In genomic region chr5:163861670-163862069, GRCh38 we compare ENCODE assay signal across 22 cellular contexts.
"Had no signal": no experiment of that assay in that cellular context is flagged by ENCODE, and none has a peak within 500 bp of the region (broad histone marks: within the 10 kb centered on the region; RNA-seq: fewer than 3 reads in every experiment).

No MANE protein-coding gene starts in this region.

- FAIRE-seq: colon, keratinocyte had no signal

- H3K9me3 ChIP-seq: ascending aorta, esophagus squamous epithelium, ovary, prostate gland had no signal

- H3K4me3 ChIP-seq: ascending aorta, esophagus squamous epithelium, heart right ventricle, lower lobe of right lung, ovary, prostate gland, right atrium auricular region, upper lobe of left lung had no signal

- H3K27me3 ChIP-seq: ascending aorta, brain microvascular endothelial cell, esophagus squamous epithelium, ovary, right atrium auricular region, upper lobe of left lung had no signal

- H3K27ac ChIP-seq: ascending aorta, brain microvascular endothelial cell, esophagus squamous epithelium, heart right ventricle, lower lobe of right lung, ovary, prostate gland, right atrium auricular region, upper lobe of left lung had no signal

- H3K36me3 ChIP-seq: ascending aorta, brain microvascular endothelial cell, esophagus squamous epithelium, heart right ventricle, lower lobe of right lung, ovary, prostate gland, right atrium auricular region, upper lobe of left lung had no signal

- DNase-seq: activated CD4-positive, alpha-beta T cell treated with anti-CD3 and anti-CD28 coated beads for 1 hour; activated CD4-positive, alpha-beta T cell treated with anti-CD3 and anti-CD28 coated beads, Interleukin-2, amount 50 U/mL, for 1 hour; activated CD8-positive, alpha-beta T cell treated with anti-CD3 and anti-CD28 coated beads, Interleukin-2, amount 10 ng/mL, durations not matched to agents 7 days and 5 days; activated gamma-delta T cell; activated naive CD4-positive, alpha-beta T cell treated with anti-CD3 and anti-CD28 coated beads, Interleukin-2, amount 50 U/mL, for 16 hours; brain microvascular endothelial cell; central memory CD4-positive, alpha-beta T cell; esophagus squamous epithelium; heart right ventricle; lower lobe of right lung; ovary; stimulated activated CD4-positive, alpha-beta T cell treated with anti-CD3 and anti-CD28 coated beads, Interleukin-12 subunit alpha, Interleukin-12 subunit beta, amount 100 ng/mL, for 4 hours; stimulated activated CD4-positive, alpha-beta T cell treated with anti-CD3 and anti-CD28 coated beads, Interleukin-4, amount 100 ng/mL, for 4 hours; stimulated activated naive CD8-positive, alpha-beta T cell treated with anti-CD3 and anti-CD28 coated beads, Interleukin-15, Interleukin-2, amounts not matched to agents 100 U/mL and 50 U/mL, for 24 hours; T-cell; upper lobe of left lung had no signal

- H3K4me1 ChIP-seq: ascending aorta, esophagus squamous epithelium, heart right ventricle, lower lobe of right lung, prostate gland, right atrium auricular region, upper lobe of left lung had no signal

- ATAC-seq: activated CD8-positive, alpha-beta T cell treated with anti-CD3 and anti-CD28 coated beads, Interleukin-2, amount 10 ng/mL, durations not matched to agents 7 days and 5 days; heart right ventricle; lower lobe of right lung; natural killer cell treated with Interleukin-12 subunit alpha and Interleukin-12 subunit beta and Interleukin-15 and Interleukin-18, amount 100 ng/mL, for 72 hours; stimulated activated naive CD8-positive, alpha-beta T cell treated with anti-CD3 and anti-CD28 coated beads, Interleukin-15, Interleukin-2, amounts not matched to agents 100 U/mL and 50 U/mL, for 24 hours; T-cell had no signal
